ENCODE assay signal across 8 cellular contexts in genomic region chr1:145093517-145094149, GRCh38. TPM values are rescaled to one million over a fixed set of nuclear protein-coding genes. Genes with fewer than 3 reads are reported as not detected.
DNase-seq lines count a peak whose midpoint lies in the region; ATAC-seq, FAIRE-seq and TF ChIP-seq lines count a peak whose summit lies in the region.
"Not testable (repeated sequence)": the region's sequence is repeated elsewhere in the genome, so short reads cannot be mapped to it uniquely, and the experiment has no call there.

No MANE protein-coding gene starts in this region.

- TF ChIP-seq CTCF in Caco-2 (IDR thresholded peaks at IDR 0.05; ENCODE audit: insufficient read depth in 1 of 2, low read depth in 1 of 2, low read length in 1 of 2, severe bottlenecking in 1 of 2, unreplicated experiment in 1 of 2); activated B cell treated with CpG ODN at 0.5 μM for 24 hours (IDR thresholded peaks at IDR 0.05); adrenal gland (IDR thresholded peaks at IDR 0.05); fibroblast of mammary gland (conservative IDR thresholded peaks at IDR 0.05; ENCODE audit: control insufficient read depth, insufficient read depth, low read depth, low read length); pancreas (IDR thresholded peaks at IDR 0.05); transverse colon (IDR thresholded peaks at IDR 0.05): not testable (repeated sequence)

- not testable (repeated sequence) for H4K20me1 ChIP-seq in Karpas-422 (ENCODE audit: insufficient read depth, low read depth, low read length)

- H3K9me2 ChIP-seq in Karpas-422 (replicated peaks; ENCODE audit: insufficient read depth, low read length), result not testable (repeated sequence)

- in situ Hi-C loops in transverse colon (cut with MboI; ENCODE audit: low pct_ligation_motif_present in 1 of 4, low pct_unique_long_range_greater_than_20kb in 1 of 4, low sequenced_read_pairs in 3 of 4), result not testable (repeated sequence)

- POLR2A ChIA-PET in Caco-2 (lab: Charles Lee); activated B cell treated with CpG ODN at 0.5 μM for 24 hours (lab: Charles Lee): not testable (repeated sequence)

- not testable (repeated sequence) for H3K4me2 ChIP-seq in Karpas-422 (ENCODE audit: low read depth, low read length, poor library complexity, severe bottlenecking)

- not testable (repeated sequence) for H3K79me2 ChIP-seq in Karpas-422 (ENCODE audit: low read length)

- not testable (repeated sequence) for H3K27me3 ChIP-seq in Caco-2 (replicated peaks; ENCODE audit: control insufficient read depth, insufficient read depth, low read length); Karpas-422 (ENCODE audit: low read length); adrenal gland; pancreas; transverse colon

- not testable (repeated sequence) for H3K9me3 Mint-ChIP-seq in Caco-2 (ENCODE audit: unreplicated experiment); activated B cell treated with CpG ODN at 0.5 μM for 24 hours

- H2AFZ ChIP-seq in Karpas-422 (ENCODE audit: low read length), result not testable (repeated sequence)

- TF ChIP-seq EP300 in transverse colon (IDR thresholded peaks at IDR 0.05; ENCODE audit: low read depth), result not testable (repeated sequence)

- not testable (repeated sequence) for H3K27me3 Mint-ChIP-seq in Caco-2 (ENCODE audit: insufficient read depth, unreplicated experiment); activated B cell treated with CpG ODN at 0.5 μM for 24 hours

- not testable (repeated sequence) for H3K9me3 ChIP-seq in Caco-2; Karpas-422 (ENCODE audit: low read length); adrenal gland (replicated peaks in 1 of 3); pancreas; transverse colon

- ATAC-seq in activated B cell treated with CpG ODN at 0.5 μM for 24 hours (ENCODE audit: low read depth); left lobe of liver; pancreas: not testable (repeated sequence)

- peak in 1 of 2 donors; percentile 22 for TF ChIP-seq POLR2A in adrenal gland (IDR thresholded peaks at IDR 0.05)
- not testable (repeated sequence) for TF ChIP-seq POLR2A in transverse colon (IDR thresholded peaks at IDR 0.05)

- not testable (repeated sequence) for H3K9ac ChIP-seq in Karpas-422 (ENCODE audit: low read length)

- not testable (repeated sequence) for H3K36me3 Mint-ChIP-seq in Caco-2 (ENCODE audit: insufficient read depth, unreplicated experiment); activated B cell treated with CpG ODN at 0.5 μM for 24 hours (ENCODE audit: low read depth)

- H3K4me1 ChIP-seq in Caco-2; Karpas-422 (ENCODE audit: low read length); adrenal gland (replicated peaks in 1 of 2); pancreas; transverse colon: not testable (repeated sequence)

- WGBS in adrenal gland, 4 donors, result 0 to 1% methylated on average over 23 to 24 of the region's 47 CpGs; no CpG with 5 or more reads in 2 of the 4 donors
- 0% methylated on average over 11 to 25 of the region's 47 CpGs for WGBS in pancreas, 2 donors
- WGBS in transverse colon (ENCODE audit: low coverage in 1 of 2), 2 donors, result 0% methylated on average over 3 of the region's 47 CpGs; no CpG with 5 or more reads in 1 of the 2 donors

- intact Hi-C loops in Caco-2 (cut with micrococcal nuclease; ENCODE audit: unreplicated experiment); activated B cell treated with CpG ODN at 0.5 μM for 24 hours (cut with micrococcal nuclease); adrenal gland (cut with DNase I); pancreas (cut with DNase I); transverse colon (cut with DNase I; ENCODE audit: low total_unique reads): not testable (repeated sequence)

- H3K4me1 Mint-ChIP-seq in Caco-2 (ENCODE audit: low read depth, unreplicated experiment); activated B cell treated with CpG ODN at 0.5 μM for 24 hours: not testable (repeated sequence)

- peak overlapping the region; percentile 37 for H3K4me3 ChIP-seq in Caco-2 (ENCODE audit: low read depth, low read length)
- not testable (repeated sequence) for H3K4me3 ChIP-seq in Karpas-422 (ENCODE audit: low read length)
- peak overlapping the region in 2 of 4 donors; percentile 22 to 60 for H3K4me3 ChIP-seq in adrenal gland
- H3K4me3 ChIP-seq in fibroblast of mammary gland (ENCODE audit: control insufficient read depth, low read depth, low read length), result peak overlapping the region; percentile 6
- H3K4me3 ChIP-seq in pancreas, result peak overlapping the region; percentile 18 to 39 (median 26)
- peak overlapping the region in 3 of 4 donors; percentile 34 to 41 (median 37) for H3K4me3 ChIP-seq in transverse colon

- peak overlapping the region; percentile 69 for H3K27ac Mint-ChIP-seq in Caco-2 (ENCODE audit: unreplicated experiment)
- peak overlapping the region; percentile 75 for H3K27ac Mint-ChIP-seq in activated B cell treated with CpG ODN at 0.5 μM for 24 hours

- CTCF ChIA-PET in Caco-2 (lab: Charles Lee); activated B cell treated with CpG ODN at 0.5 μM for 24 hours (lab: Charles Lee): not testable (repeated sequence)

- not testable (repeated sequence) for BruUV-seq in Caco-2 (replicated peaks; lab: Mats Ljungman, UMichigan)

- H3K36me3 ChIP-seq in Caco-2 (ENCODE audit: control insufficient read depth, insufficient read depth, low read length); Karpas-422 (ENCODE audit: insufficient read depth, low read length); adrenal gland (replicated peaks in 1 of 2); pancreas; transverse colon: not testable (repeated sequence)

- peak overlapping the region; percentile 85 for H3K4me3 Mint-ChIP-seq in Caco-2 (ENCODE audit: unreplicated experiment)
- peak overlapping the region; percentile 91 for H3K4me3 Mint-ChIP-seq in activated B cell treated with CpG ODN at 0.5 μM for 24 hours

- not testable (repeated sequence) for FAIRE-seq in pancreas (lab: Jason Lieb, UNC)

- DNase-seq in Caco-2 (peak; percentile 29 to 52), Karpas-422 (peak; percentile 14), activated B cell treated with CpG ODN at 0.5 μM for 24 hours (peak; percentile 19), adrenal gland (peak in 6 of 7 donors; percentile 75 to 89 (median 84)), left lobe of liver (ENCODE audit: low spot score) (peak; percentile 68), pancreas (peak; percentile 45 to 68 (median 58)), transverse colon (peak; percentile 64)
- not testable (repeated sequence) for DNase-seq in fibroblast of mammary gland (ENCODE audit: low read depth)

- H3K27ac ChIP-seq in Karpas-422 (ENCODE audit: low read length), result not testable (repeated sequence)
- H3K27ac ChIP-seq in adrenal gland, result peak overlapping the region in 3 of 5 donors; percentile 51 to 81 (median 67)
- H3K27ac ChIP-seq in pancreas, result peak overlapping the region in 1 of 4 donors; percentile 50
- peak overlapping the region in 3 of 4 donors; percentile 56 to 70 (median 58) for H3K27ac ChIP-seq in transverse colon

RNA-seq across cellular contexts. Expression of gene SRGAP2B, which starts 1.5 kb away (rescaled TPM):
- total RNA-seq in Caco-2 (2022), result 6.3 and 6.5 TPM in 2 replicates
- 15.8 and 16.0 TPM in 2 replicates for total RNA-seq in Karpas-422 (2014; rRNA removed; shearing (Covaris generic); ENCODE audit: low replicate concordance)
- 21.3 and 23.3 TPM in 2 replicates for total RNA-seq in activated B cell treated with CpG ODN at 0.5 μM for 24 hours
- 10 to 100 TPM; 20.4 to 79.4 (median 40.7) TPM for total RNA-seq in adrenal gland
- polyA plus RNA-seq in adrenal gland, result 10 to 100 TPM in 2 of 3 donors, 1 to 10 TPM in 1; 6.0 to 18.0 (median 10.3) TPM
- 6.4 TPM for total RNA-seq in left lobe of liver
- total RNA-seq in pancreas, result 10 to 100 TPM in 1 of 6 donors, 1 to 10 TPM in 5; 4.1 to 13.0 (median 5.2) TPM
- polyA plus RNA-seq in pancreas, result 1 to 10 TPM; 2.2 to 3.1 TPM
- total RNA-seq in transverse colon, result 10 to 100 TPM in 1 of 4 donors, 1 to 10 TPM in 2, under 1 TPM in 1; 0.75 to 10.6 (median 6.4) TPM

RNA-seq across cellular contexts. Expression of gene FAM72D, which starts 2.1 kb away (rescaled TPM):
- 5.1 and 5.9 TPM in 2 replicates for total RNA-seq in Caco-2 (2022)
- total RNA-seq in Karpas-422 (2014; rRNA removed; shearing (Covaris generic); ENCODE audit: low replicate concordance), result 9.5 and 18.6 TPM in 2 replicates
- total RNA-seq in activated B cell treated with CpG ODN at 0.5 μM for 24 hours, result 0.17 and 0.20 TPM in 2 replicates
- under 1 TPM in 6 of 8 donors, not detected in 2; 0.12 to 0.74 (median 0.23) TPM for total RNA-seq in adrenal gland
- polyA plus RNA-seq in adrenal gland, result under 1 TPM; 0.40 to 0.53 (median 0.47) TPM
- not detected for total RNA-seq in left lobe of liver
- under 1 TPM in 4 of 6 donors, not detected in 2; 0.08 to 0.16 (median 0.09) TPM for total RNA-seq in pancreas
- under 1 TPM in 1 of 2 donors, not detected in 1; 0.21 TPM for polyA plus RNA-seq in pancreas
- not detected for total RNA-seq in transverse colon
